Comparison of ENCODE assay signal across 15 cellular contexts in genomic region chr6:4603856-4604369, GRCh38.
"Had no signal": no experiment of that assay in that cellular context is flagged by ENCODE, and none has a peak within 500 bp of the region (broad histone marks: within the 10 kb centered on the region; RNA-seq: fewer than 3 reads in every experiment).

No MANE protein-coding gene starts in this region.

- H3K27me3 ChIP-seq: adrenal gland, body of pancreas, neutrophil had no signal

- ATAC-seq: activated CD8-positive, alpha-beta T cell treated with anti-CD3 and anti-CD28 coated beads, Interleukin-2, amount 10 ng/mL, durations not matched to agents 7 days and 5 days; body of pancreas; stimulated activated memory B cell treated with anti-CD40 and anti-IgM and Interleukin-4, amounts not matched to agents 10 μg/mL and 1 μg/mL and 100 μg/mL, for 72 hours had no signal

- DNase-seq: activated CD4-positive, alpha-beta T cell treated with anti-CD3 and anti-CD28 coated beads for 4 hours; activated CD8-positive, alpha-beta T cell treated with anti-CD3 and anti-CD28 coated beads, Interleukin-2, amount 10 ng/mL, durations not matched to agents 7 days and 5 days; activated naive CD4-positive, alpha-beta T cell treated with anti-CD3 and anti-CD28 coated beads for 36 hours; hypothalamus; naive B cell; posterior cingulate gyrus; spleen; stimulated activated CD4-positive, alpha-beta T cell treated with anti-CD3 and anti-CD28 coated beads, Interleukin-1b, Interleukin-23, amount 100 ng/mL, for 48 hours; T-helper 1 cell; WERI-Rb-1 had no signal

- H3K9me3 ChIP-seq: adrenal gland, body of pancreas, lower lobe of right lung, neutrophil, spleen had no signal

- H3K36me3 ChIP-seq: adrenal gland, lower lobe of right lung, neutrophil, spleen, WERI-Rb-1 had no signal

- H3K4me3 ChIP-seq: adrenal gland, body of pancreas, lower lobe of right lung, spleen had no signal

- H3K27ac ChIP-seq: body of pancreas, lower lobe of right lung, neutrophil, spleen, WERI-Rb-1 had no signal
